ENCODE assay signal across 8 cellular contexts in genomic region chr19:10009269-10009665, GRCh38. TPM values are rescaled to one million over a fixed set of nuclear protein-coding genes. Genes with fewer than 3 reads are reported as not detected.
A peak's percentile ranks its signal among the peaks of the same experiment; 100 is the strongest.
DNase-seq lines count a peak whose midpoint lies in the region; ATAC-seq and TF ChIP-seq lines count a peak whose summit lies in the region.

No MANE protein-coding gene starts in this region.

- peaks cover 0 to 15% (median 6%) of the 10 kb centered on the region in 4 donors for H3K36me3 ChIP-seq in esophagus muscularis mucosa

- peak overlapping the region; percentile 45 to 65 (median 56) for H3K4me3 ChIP-seq in esophagus muscularis mucosa

- peaks cover 28% of the 10 kb centered on the region for H3K4me1 Mint-ChIP-seq in activated CD4-positive, alpha-beta memory T cell treated with anti-CD3 and anti-CD28 coated beads for 36 hours (ENCODE audit: low read depth)
- H3K4me1 Mint-ChIP-seq in natural killer cell treated with Interleukin-12 subunit alpha and Interleukin-12 subunit beta and Interleukin-15 and Interleukin-18, amount 100 ng/mL, for 72 hours (ENCODE audit: low read depth in 2 of 2) = peaks cover 39 to 47% of the 10 kb centered on the region in 2 donors

- CTCF ChIA-PET in activated CD4-positive, alpha-beta memory T cell treated with anti-CD3 and anti-CD28 coated beads for 36 hours (lab: Charles Lee) = interaction anchor here (1.2 to 1.6 kb wide), 2 partner anchors 9 to 18 kb away, joined by 3 to 11 read pairs; no protein-coding TSS in a partner anchor

- DNase-seq in GM13976 (ENCODE audit: low spot score) (peak; percentile 72), esophagus muscularis mucosa (ENCODE audit: extremely low spot score) (peak; percentile 92), NCI-H146 treated with DMSO at 0.1 percent for 48 hours (lab: John Stamatoyannopoulos, UW; ENCODE audit: unreplicated experiment) (no peak), superior temporal gyrus (ENCODE audit: extremely low spot score) (no peak), dedifferentiated amniotic fluid mesenchymal stem cell (ENCODE audit: extremely low spot score) (no peak)
- DNase-seq in activated CD4-positive, alpha-beta memory T cell treated with anti-CD3 and anti-CD28 coated beads for 36 hours = peak; percentile 54
- no peak for DNase-seq in natural killer cell treated with Interleukin-12 subunit alpha and Interleukin-12 subunit beta and Interleukin-15 and Interleukin-18, amount 100 ng/mL, for 72 hours (ENCODE audit: low spot score)

- H3K27ac ChIP-seq in esophagus muscularis mucosa (replicated peaks in 1 of 4) = peak overlapping the region; percentile 65 to 81 (median 76)

- TF ChIP-seq EP300 in esophagus muscularis mucosa (IDR thresholded peaks at IDR 0.05) = no peak

- no peak overlapping the region for H3K27ac Mint-ChIP-seq in activated CD4-positive, alpha-beta memory T cell treated with anti-CD3 and anti-CD28 coated beads for 36 hours
- H3K27ac Mint-ChIP-seq in natural killer cell treated with Interleukin-12 subunit alpha and Interleukin-12 subunit beta and Interleukin-15 and Interleukin-18, amount 100 ng/mL, for 72 hours = no peak overlapping the region

- 1% methylated on average over 9 of the region's 28 CpGs for WGBS in esophagus muscularis mucosa

- H3K4me3 Mint-ChIP-seq in activated CD4-positive, alpha-beta memory T cell treated with anti-CD3 and anti-CD28 coated beads for 36 hours = no peak overlapping the region
- H3K4me3 Mint-ChIP-seq in natural killer cell treated with Interleukin-12 subunit alpha and Interleukin-12 subunit beta and Interleukin-15 and Interleukin-18, amount 100 ng/mL, for 72 hours = peak overlapping the region; percentile 62

- no peaks in the 10 kb centered on the region for H3K36me3 Mint-ChIP-seq in activated CD4-positive, alpha-beta memory T cell treated with anti-CD3 and anti-CD28 coated beads for 36 hours
- H3K36me3 Mint-ChIP-seq in natural killer cell treated with Interleukin-12 subunit alpha and Interleukin-12 subunit beta and Interleukin-15 and Interleukin-18, amount 100 ng/mL, for 72 hours = no peaks in the 10 kb centered on the region

- no peak for TF ChIP-seq POLR2A in esophagus muscularis mucosa (IDR thresholded peaks at IDR 0.05; ENCODE audit: low read depth)

- ATAC-seq in natural killer cell treated with Interleukin-12 subunit alpha and Interleukin-12 subunit beta and Interleukin-15 and Interleukin-18, amount 100 ng/mL, for 72 hours = peak; percentile 49 to 69
- ATAC-seq in GM18867 (IDR thresholded peaks at IDR 0.05; ENCODE audit: unreplicated experiment) = no peak

- no peaks in the 10 kb centered on the region for H3K9me3 ChIP-seq in esophagus muscularis mucosa

- H3K4me1 ChIP-seq in esophagus muscularis mucosa = peaks cover 14 to 59% (median 53%) of the 10 kb centered on the region in 4 donors

- TF ChIP-seq CTCF in GM13976 (IDR thresholded peaks at IDR 0.05; ENCODE audit: borderline replicate concordance, control extremely low read depth, extremely low read depth, insufficient read depth, missing control alignments) (no peak), esophagus muscularis mucosa (IDR thresholded peaks at IDR 0.05) (no peak)

- peaks cover 58% of the 10 kb centered on the region for H3K27me3 Mint-ChIP-seq in activated CD4-positive, alpha-beta memory T cell treated with anti-CD3 and anti-CD28 coated beads for 36 hours
- peaks cover 42% of the 10 kb centered on the region in 2 donors for H3K27me3 Mint-ChIP-seq in natural killer cell treated with Interleukin-12 subunit alpha and Interleukin-12 subunit beta and Interleukin-15 and Interleukin-18, amount 100 ng/mL, for 72 hours

- in situ Hi-C loops in GM13976 (cut with MboI; ENCODE audit: low sequenced_read_pairs, unreplicated experiment) = no loop called here

- H3K9me3 Mint-ChIP-seq in activated CD4-positive, alpha-beta memory T cell treated with anti-CD3 and anti-CD28 coated beads for 36 hours = no peaks in the 10 kb centered on the region
- no peaks in the 10 kb centered on the region for H3K9me3 Mint-ChIP-seq in natural killer cell treated with Interleukin-12 subunit alpha and Interleukin-12 subunit beta and Interleukin-15 and Interleukin-18, amount 100 ng/mL, for 72 hours

- POLR2A ChIA-PET in activated CD4-positive, alpha-beta memory T cell treated with anti-CD3 and anti-CD28 coated beads for 36 hours (lab: Charles Lee) = no interaction called here

- peaks cover 0 to 99% (median 18%) of the 10 kb centered on the region in 4 donors for H3K27me3 ChIP-seq in esophagus muscularis mucosa

- intact Hi-C loops in activated CD4-positive, alpha-beta memory T cell treated with anti-CD3 and anti-CD28 coated beads for 36 hours (cut with micrococcal nuclease) = no loop called here
- intact Hi-C loops in esophagus muscularis mucosa (cut with DNase I) = no loop called here

RNA-seq across cellular contexts. Expression of gene COL5A3, which starts 1.0 kb away (rescaled TPM):
- 1 to 10 TPM; 2.8 to 2.9 TPM for total RNA-seq in activated CD4-positive, alpha-beta memory T cell treated with anti-CD3 and anti-CD28 coated beads for 36 hours
- 10 to 100 TPM; 12.9 to 29.1 (median 19.5) TPM for total RNA-seq in esophagus muscularis mucosa
- not detected for total RNA-seq in natural killer cell treated with Interleukin-12 subunit alpha and Interleukin-12 subunit beta and Interleukin-15 and Interleukin-18, amount 100 ng/mL, for 72 hours

RNA-seq across cellular contexts. Expression of gene RDH8, which starts 4.0 kb away (rescaled TPM):
- total RNA-seq in activated CD4-positive, alpha-beta memory T cell treated with anti-CD3 and anti-CD28 coated beads for 36 hours = not detected
- not detected for total RNA-seq in esophagus muscularis mucosa
- total RNA-seq in natural killer cell treated with Interleukin-12 subunit alpha and Interleukin-12 subunit beta and Interleukin-15 and Interleukin-18, amount 100 ng/mL, for 72 hours = not detected

Comparison
In these comparisons a context has a peak if more than half of its experiments do, and no peak if none do; other contexts are left out.
1. DNase-seq: peak in GM13976 (single experiment), activated CD4-positive, alpha-beta memory T cell treated with anti-CD3 and anti-CD28 coated beads for 36 hours (single experiment) and esophagus muscularis mucosa (single experiment); none in natural killer cell treated with Interleukin-12 subunit alpha and Interleukin-12 subunit beta and Interleukin-15 and Interleukin-18, amount 100 ng/mL, for 72 hours (single experiment), NCI-H146 treated with DMSO at 0.1 percent for 48 hours (single experiment), superior temporal gyrus (single experiment) and dedifferentiated amniotic fluid mesenchymal stem cell (single experiment).